Comparison of ENCODE assay signal across 1 cellular context in genomic region chr9:97982719-97983523, GRCh38.
TF ChIP-seq lines count a peak whose summit lies in the region.

Gene ANP32B, plus strand, starts transcription at chr9:97983341. Its CDS starts 215 bp downstream, at chr9:97983556.

TF ChIP-seq in HepG2, 621 proteins besides CTCF, POLR2A, EP300 and RAD21 (continued from another document and continues in another):
- TF ChIP-seq ZGPAT (CRISPR knock-in tag; IDR thresholded peaks at IDR 0.05) (peak; percentile 81; the same call in 1 of the 2 replicates), NFAT5 (CRISPR knock-in tag; IDR thresholded peaks at IDR 0.05) (0 out of 2 replicates have a peak, but pooled peaks have one; percentile 18), ZFX (CRISPR knock-in tag; IDR thresholded peaks at IDR 0.05; ENCODE audit: low read depth) (peak; percentile 61; the same call in 1 of the 2 replicates), BCL6 (CRISPR knock-in tag; IDR thresholded peaks at IDR 0.05) (no peak), ZNF567 (CRISPR knock-in tag; IDR thresholded peaks at IDR 0.05; ENCODE audit: borderline replicate concordance) (peak; percentile 79), AKNA (CRISPR knock-in tag; IDR thresholded peaks at IDR 0.05; ENCODE audit: borderline replicate concordance) (no peak), PBX2 (CRISPR knock-in tag; IDR thresholded peaks at IDR 0.05) (no peak), ZFP90 (CRISPR knock-in tag; IDR thresholded peaks at IDR 0.05; ENCODE audit: borderline replicate concordance) (0 out of 2 replicates have a peak, but pooled peaks have one; percentile 15), SRSF1 (optimal IDR thresholded peaks at IDR 0.05; ENCODE audit: low read depth, low read length) (peak; percentile 95), RBFOX2 (IDR thresholded peaks at IDR 0.05; ENCODE audit: low read depth, low read length) (peak; percentile 94), ZNF446 (CRISPR knock-in tag; IDR thresholded peaks at IDR 0.05) (peak; percentile 9; the same call in 1 of the 2 replicates), MAX (IDR thresholded peaks at IDR 0.05) (peak; percentile 94), EEA1 (CRISPR knock-in tag; IDR thresholded peaks at IDR 0.05; ENCODE audit: borderline replicate concordance) (0 out of 2 replicates have a peak, but pooled peaks have one; percentile 10), RXRB (CRISPR knock-in tag; IDR thresholded peaks at IDR 0.05; ENCODE audit: borderline replicate concordance) (peak; percentile 50), RNF2 (conservative IDR thresholded peaks at IDR 0.05; ENCODE audit: low read depth) (0 out of 2 replicates have a peak, but pooled peaks have one; percentile 34), NFKB2 (CRISPR knock-in tag; IDR thresholded peaks at IDR 0.05; ENCODE audit: borderline replicate concordance) (peak; percentile 19; the same call in 1 of the 2 replicates), KLF9 (CRISPR knock-in tag; IDR thresholded peaks at IDR 0.05; ENCODE audit: low read depth) (no peak), MED1 (CRISPR knock-in tag; IDR thresholded peaks at IDR 0.05) (peak; percentile 47; the same call in 1 of the 2 replicates), BHLHE40 (IDR thresholded peaks at IDR 0.05; ENCODE audit: low read length) (peak; percentile 59), THAP7 (CRISPR knock-in tag; IDR thresholded peaks at IDR 0.05) (0 out of 2 replicates have a peak, but pooled peaks have one; percentile 10), MXD3 (CRISPR knock-in tag; IDR thresholded peaks at IDR 0.05) (peak; percentile 75; the same call in 1 of the 2 replicates), GTF2F1 (IDR thresholded peaks at IDR 0.05; ENCODE audit: low read length) (no peak), ZBED4 (CRISPR knock-in tag; IDR thresholded peaks at IDR 0.05; ENCODE audit: borderline replicate concordance) (peak; percentile 35; the same call in 1 of the 2 replicates), XRCC5 (optimal IDR thresholded peaks at IDR 0.05; ENCODE audit: low read length) (peak; percentile 91), HDAC1 (CRISPR knock-in tag; IDR thresholded peaks at IDR 0.05) (peak; percentile 68), POGK (CRISPR knock-in tag; conservative IDR thresholded peaks at IDR 0.05) (0 out of 2 replicates have a peak, but pooled peaks have one; percentile 38), KDM3A (CRISPR knock-in tag; IDR thresholded peaks at IDR 0.05; ENCODE audit: low read depth) (peak; percentile 56; the same call in 1 of the 2 replicates), DDIT3 (CRISPR knock-in tag; IDR thresholded peaks at IDR 0.05) (no peak)
